22 cellular contexts compared by ENCODE assay signal in genomic region chr12:1201886-1202285, GRCh38.
DNase-seq lines count a peak whose midpoint lies in the region; ATAC-seq and TF ChIP-seq lines count a peak whose summit lies in the region.
"Had no signal": no experiment of that assay in that cellular context is flagged by ENCODE, and none has a peak within 500 bp of the region (broad histone marks: within the 10 kb centered on the region; RNA-seq: fewer than 3 reads in every experiment).

No MANE protein-coding gene starts in this region.

- H3K36me3 Mint-ChIP-seq in MCF 10A (ENCODE audit: insufficient read depth, unreplicated experiment) = peaks cover 19% of the 10 kb centered on the region
- H3K36me3 Mint-ChIP-seq in T-helper 17 cell (ENCODE audit: low read depth) = peaks cover 2% of the 10 kb centered on the region
- H3K36me3 Mint-ChIP-seq in type B pancreatic cell = peaks cover 21% of the 10 kb centered on the region
- H3K36me3 Mint-ChIP-seq: stimulated activated effector memory CD8-positive, alpha-beta T cell treated with anti-CD3 and anti-CD28 coated beads, Interleukin-12 subunit alpha, Interleukin-12 subunit beta, amount 100 ng/mL, for 72 hours had no signal

- peaks cover 2% of the 10 kb centered on the region for H3K79me2 ChIP-seq in mammary epithelial cell (ENCODE audit: insufficient read depth, low read length)

- ATAC-seq in T-helper 17 cell = no peak
- no peak for ATAC-seq in GM18870 (IDR thresholded peaks at IDR 0.05; ENCODE audit: unreplicated experiment)
- ATAC-seq: A549; gastroesophageal sphincter; left colon; stimulated activated effector memory CD8-positive, alpha-beta T cell treated with anti-CD3 and anti-CD28 coated beads, Interleukin-12 subunit alpha, Interleukin-12 subunit beta, amount 100 ng/mL, for 72 hours had no signal

- H3K9me3 Mint-ChIP-seq in MCF 10A (ENCODE audit: unreplicated experiment) = no peaks in the 10 kb centered on the region
- H3K9me3 Mint-ChIP-seq in type B pancreatic cell = no peaks in the 10 kb centered on the region
- H3K9me3 Mint-ChIP-seq: stimulated activated effector memory CD8-positive, alpha-beta T cell treated with anti-CD3 and anti-CD28 coated beads, Interleukin-12 subunit alpha, Interleukin-12 subunit beta, amount 100 ng/mL, for 72 hours had no signal

- no peaks in the 10 kb centered on the region for H4K20me1 ChIP-seq in mammary epithelial cell (ENCODE audit: insufficient read depth, low read length)

- H3K27ac ChIP-seq in mammary epithelial cell (ENCODE audit: insufficient read depth, low read depth, low read length) = peak overlapping the region; percentile 57
- no peak overlapping the region for H3K27ac ChIP-seq in ovary
- H3K27ac ChIP-seq: A549, C4-2B, gastroesophageal sphincter, KMS-11, neutrophil, tibial nerve had no signal

- no peaks in the 10 kb centered on the region for H3K36me3 ChIP-seq in mammary epithelial cell (ENCODE audit: insufficient read depth, low read length)
- no peaks in the 10 kb centered on the region for H3K36me3 ChIP-seq in ovary
- H3K36me3 ChIP-seq: neutrophil had no signal

- H3K4me3 ChIP-seq in mammary epithelial cell (replicated peaks in 1 of 3; ENCODE audit: insufficient read depth in 1 of 3, low read depth in 2 of 3, low read length in 3 of 3) (no peak overlapping the region), ovary (no peak overlapping the region)
- H3K4me3 ChIP-seq: A549, gastroesophageal sphincter, tibial nerve had no signal

- H3K27me3 Mint-ChIP-seq in MCF 10A (ENCODE audit: insufficient read depth, unreplicated experiment) (no peaks in the 10 kb centered on the region), T-helper 17 cell (no peaks in the 10 kb centered on the region), type B pancreatic cell (no peaks in the 10 kb centered on the region)
- H3K27me3 Mint-ChIP-seq: activated CD4-positive, alpha-beta T cell treated with anti-CD3 and anti-CD28 coated beads, Interleukin-2, amount 10 ng/mL, durations not matched to agents 7 days and 5 days had no signal

- H3K4me1 ChIP-seq in mammary epithelial cell (ENCODE audit: insufficient read depth, low read length) (peaks cover 20% of the 10 kb centered on the region), ovary (ENCODE audit: insufficient read depth) (peaks cover 1% of the 10 kb centered on the region)

- WGBS in mammary epithelial cell (ENCODE audit: low coverage, missing lambda C conversion rate) = 27% methylated on average over 1 of the region's 1 CpG
- WGBS in ovary, 3 donors = 94 to 97% (median 96%) methylated on average over 1 of the region's 1 CpG

- H3K9me3 ChIP-seq in mammary epithelial cell (replicated peaks; ENCODE audit: insufficient read depth, low read length) (peaks cover 5% of the 10 kb centered on the region), T-helper 17 cell (ENCODE audit: control insufficient read depth, low read length, poor library complexity, severe bottlenecking) (peaks cover 2% of the 10 kb centered on the region), ovary (peaks cover 0 to 3% of the 10 kb centered on the region in 2 donors)
- H3K9me3 ChIP-seq: gastroesophageal sphincter, neutrophil, tibial nerve had no signal

- DNase-seq in mammary epithelial cell = peak; percentile 74
- DNase-seq in MCF 10A (ENCODE audit: unreplicated experiment) = no peak
- no peak for DNase-seq in T-helper 17 cell
- peak; percentile 7 to 12 for DNase-seq in erythroblast (lab: John Stamatoyannopoulos, UW)
- DNase-seq in type B pancreatic cell (ENCODE audit: extremely low spot score, unreplicated experiment) = no peak
- DNase-seq in ovary = no peak
- no peak for DNase-seq in GM03348 (ENCODE audit: low spot score)
- DNase-seq: activated CD4-positive, alpha-beta T cell treated with anti-CD3 and anti-CD28 coated beads, Interleukin-2, amount 10 ng/mL, durations not matched to agents 7 days and 5 days; activated CD8-positive, alpha-beta memory T cell treated with anti-CD3 and anti-CD28 coated beads, Interleukin-2, amount 50 U/mL, for 4 hours; DMS79 treated with DMSO at 0.1 percent for 48 hours; left colon; NCI-H1105; NCI-H526 treated with DMSO at 0.1 percent for 48 hours; T1000 had no signal

- intact Hi-C loops in mammary epithelial cell (cut with micrococcal nuclease) (no loop called here), MCF 10A (cut with micrococcal nuclease) (no loop called here), ovary (cut with DNase I) (no loop called here)

- in situ Hi-C loops in mammary epithelial cell (cut with MboI; ENCODE audit: low sequenced_read_pairs in 2 of 2) = no loop called here

- no peak overlapping the region for H3K4me3 Mint-ChIP-seq in MCF 10A (ENCODE audit: unreplicated experiment)
- no peak overlapping the region for H3K4me3 Mint-ChIP-seq in T-helper 17 cell
- H3K4me3 Mint-ChIP-seq in type B pancreatic cell = no peak overlapping the region
- H3K4me3 Mint-ChIP-seq: activated CD4-positive, alpha-beta T cell treated with anti-CD3 and anti-CD28 coated beads, Interleukin-2, amount 10 ng/mL, durations not matched to agents 7 days and 5 days; stimulated activated effector memory CD8-positive, alpha-beta T cell treated with anti-CD3 and anti-CD28 coated beads, Interleukin-12 subunit alpha, Interleukin-12 subunit beta, amount 100 ng/mL, for 72 hours had no signal

- no peak for TF ChIP-seq EP300 in ovary (IDR thresholded peaks at IDR 0.05)

- dilution Hi-C loops in mammary epithelial cell (cut with HindIII; ENCODE audit: low sequenced_read_pairs) = no loop called here

- H3K9ac ChIP-seq in mammary epithelial cell (ENCODE audit: insufficient read depth, low read length) = no peak overlapping the region
- H3K9ac ChIP-seq: KMS-11 had no signal

- TF ChIP-seq CTCF in mammary epithelial cell (conservative IDR thresholded peaks at IDR 0.05 in 1 of 2, IDR thresholded peaks at IDR 0.05 in 1 of 2; ENCODE audit: extremely low read depth in 1 of 2, insufficient read depth in 1 of 2, low read depth in 1 of 2, low read length in 2 of 2) (no peak), MCF 10A (IDR thresholded peaks at IDR 0.05; ENCODE audit: unreplicated experiment) (no peak), type B pancreatic cell (conservative IDR thresholded peaks at IDR 0.05) (no peak), ovary (IDR thresholded peaks at IDR 0.05) (no peak)

- no TSS peak for BruUV-seq in mammary epithelial cell (replicated peaks; lab: Mats Ljungman, UMichigan)
- no TSS peak for BruUV-seq in MCF 10A (replicated peaks; lab: Mats Ljungman, UMichigan)

- POLR2A ChIA-PET in MCF 10A (lab: Yijun Ruan, JAX) = interaction anchor here (1.5 kb wide), 1 partner anchor 10 kb away, joined by 3 read pairs; no protein-coding TSS in a partner anchor

- TF ChIP-seq POLR2A in erythroblast (IDR thresholded peaks at IDR 0.05; ENCODE audit: low read length) (no peak), ovary (IDR thresholded peaks at IDR 0.05) (no peak)

- H3K27ac Mint-ChIP-seq in MCF 10A (ENCODE audit: low read depth, unreplicated experiment) = no peak overlapping the region
- peak overlapping the region; percentile 29 for H3K27ac Mint-ChIP-seq in T-helper 17 cell
- H3K27ac Mint-ChIP-seq in type B pancreatic cell = peak overlapping the region; percentile 4
- H3K27ac Mint-ChIP-seq: activated CD4-positive, alpha-beta T cell treated with anti-CD3 and anti-CD28 coated beads, Interleukin-2, amount 10 ng/mL, durations not matched to agents 7 days and 5 days; stimulated activated effector memory CD8-positive, alpha-beta T cell treated with anti-CD3 and anti-CD28 coated beads, Interleukin-12 subunit alpha, Interleukin-12 subunit beta, amount 100 ng/mL, for 72 hours had no signal

- peak overlapping the region; percentile 64 for H3K4me2 ChIP-seq in mammary epithelial cell (ENCODE audit: insufficient read depth, low read depth, low read length)
- H3K4me2 ChIP-seq: A549, KMS-11 had no signal

- H2AFZ ChIP-seq in mammary epithelial cell (ENCODE audit: low read depth, low read length) = no peak overlapping the region

- CTCF ChIA-PET in mammary epithelial cell (lab: Charles Lee; ENCODE audit: low non-redundant PET) = no interaction called here
- CTCF ChIA-PET in MCF 10A (lab: Yijun Ruan, JAX) = no interaction called here

- H3K4me1 Mint-ChIP-seq in MCF 10A (ENCODE audit: insufficient read depth, unreplicated experiment) (no peaks in the 10 kb centered on the region), T-helper 17 cell (peaks cover 3% of the 10 kb centered on the region), type B pancreatic cell (ENCODE audit: unreplicated experiment) (no peaks in the 10 kb centered on the region)

- H3K27me3 ChIP-seq in mammary epithelial cell (ENCODE audit: insufficient read depth, low read length) = no peaks in the 10 kb centered on the region
- H3K27me3 ChIP-seq in ovary = no peaks in the 10 kb centered on the region
- H3K27me3 ChIP-seq: gastroesophageal sphincter, neutrophil, tibial nerve had no signal

Comparison
In these comparisons a context has a peak if more than half of its experiments do, and no peak if none do; other contexts are left out.
1. DNase-seq: peak in mammary epithelial cell (single experiment) and erythroblast (2 of 2); none in MCF 10A (single experiment), T-helper 17 cell (0 of 3), type B pancreatic cell (single experiment), ovary (0 of 5) and GM03348 (single experiment).